Comparison of ENCODE assay signal across 1 cellular context in the genomic region with DNA sequence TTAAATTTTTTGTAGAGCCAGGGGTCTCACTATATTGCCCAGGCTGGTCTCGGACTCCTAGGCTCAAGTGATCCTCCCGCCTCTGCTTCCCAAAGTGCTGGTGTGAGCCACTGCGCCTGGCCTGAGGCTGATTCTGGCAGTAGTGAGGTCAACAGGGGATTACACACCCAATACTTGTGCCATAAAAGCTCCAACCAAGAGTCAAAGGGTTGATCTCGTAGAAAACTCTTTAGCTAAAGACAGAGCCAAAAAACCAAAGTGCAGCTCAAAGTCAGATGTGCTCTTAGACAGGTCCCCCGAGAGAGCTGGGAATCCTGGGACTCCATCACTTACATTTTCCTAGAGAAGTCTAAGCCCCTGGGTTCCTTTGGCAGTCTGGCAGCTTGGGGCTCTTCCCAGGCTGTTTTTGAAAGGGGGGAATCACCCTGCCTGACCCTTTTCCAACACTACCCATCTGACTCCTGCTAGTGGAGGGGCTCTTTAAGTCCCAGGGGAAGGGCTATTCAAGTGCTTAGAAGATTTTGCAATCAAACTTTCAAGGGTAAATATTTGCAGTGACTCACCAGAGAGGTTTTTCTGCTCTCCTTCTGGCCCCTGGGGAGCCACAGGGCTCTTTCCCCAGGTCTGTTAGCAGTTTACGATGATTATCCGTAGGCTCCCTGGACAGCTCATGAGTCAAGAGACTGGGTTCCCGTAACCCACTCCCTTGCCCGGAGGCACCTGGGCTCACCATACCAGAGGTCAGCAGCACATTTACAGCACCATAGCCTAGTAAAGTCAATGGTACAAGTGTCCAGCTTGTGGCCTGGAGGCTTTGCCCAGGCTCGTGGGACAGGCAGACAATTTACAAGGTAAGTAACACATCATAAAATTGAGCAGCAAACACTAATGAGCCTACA.
TF ChIP-seq lines count a peak whose summit lies in the region.

No MANE protein-coding gene starts in this region.

TF ChIP-seq in HepG2, 621 proteins besides CTCF, POLR2A, EP300 and RAD21 (continued from another document and continues in another):
- TF ChIP-seq, protein P1, sequence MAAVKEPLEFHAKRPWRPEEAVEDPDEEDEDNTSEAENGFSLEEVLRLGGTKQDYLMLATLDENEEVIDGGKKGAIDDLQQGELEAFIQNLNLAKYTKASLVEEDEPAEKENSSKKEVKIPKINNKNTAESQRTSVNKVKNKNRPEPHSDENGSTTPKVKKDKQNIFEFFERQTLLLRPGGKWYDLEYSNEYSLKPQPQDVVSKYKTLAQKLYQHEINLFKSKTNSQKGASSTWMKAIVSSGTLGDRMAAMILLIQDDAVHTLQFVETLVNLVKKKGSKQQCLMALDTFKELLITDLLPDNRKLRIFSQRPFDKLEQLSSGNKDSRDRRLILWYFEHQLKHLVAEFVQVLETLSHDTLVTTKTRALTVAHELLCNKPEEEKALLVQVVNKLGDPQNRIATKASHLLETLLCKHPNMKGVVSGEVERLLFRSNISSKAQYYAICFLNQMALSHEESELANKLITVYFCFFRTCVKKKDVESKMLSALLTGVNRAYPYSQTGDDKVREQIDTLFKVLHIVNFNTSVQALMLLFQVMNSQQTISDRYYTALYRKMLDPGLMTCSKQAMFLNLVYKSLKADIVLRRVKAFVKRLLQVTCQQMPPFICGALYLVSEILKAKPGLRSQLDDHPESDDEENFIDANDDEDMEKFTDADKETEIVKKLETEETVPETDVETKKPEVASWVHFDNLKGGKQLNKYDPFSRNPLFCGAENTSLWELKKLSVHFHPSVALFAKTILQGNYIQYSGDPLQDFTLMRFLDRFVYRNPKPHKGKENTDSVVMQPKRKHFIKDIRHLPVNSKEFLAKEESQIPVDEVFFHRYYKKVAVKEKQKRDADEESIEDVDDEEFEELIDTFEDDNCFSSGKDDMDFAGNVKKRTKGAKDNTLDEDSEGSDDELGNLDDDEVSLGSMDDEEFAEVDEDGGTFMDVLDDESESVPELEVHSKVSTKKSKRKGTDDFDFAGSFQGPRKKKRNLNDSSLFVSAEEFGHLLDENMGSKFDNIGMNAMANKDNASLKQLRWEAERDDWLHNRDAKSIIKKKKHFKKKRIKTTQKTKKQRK (IDR thresholded peaks at IDR 0.05; ENCODE audit: low read length), result no peak
- no peak; the same call in 2 of the 3 replicates for TF ChIP-seq MXI1 (IDR thresholded peaks at IDR 0.05; ENCODE audit: borderline replicate concordance, low read depth, low read length)
- no peak for TF ChIP-seq ZNF562 (CRISPR knock-in tag; IDR thresholded peaks at IDR 0.05; ENCODE audit: borderline replicate concordance)
- TF ChIP-seq, protein P2, sequence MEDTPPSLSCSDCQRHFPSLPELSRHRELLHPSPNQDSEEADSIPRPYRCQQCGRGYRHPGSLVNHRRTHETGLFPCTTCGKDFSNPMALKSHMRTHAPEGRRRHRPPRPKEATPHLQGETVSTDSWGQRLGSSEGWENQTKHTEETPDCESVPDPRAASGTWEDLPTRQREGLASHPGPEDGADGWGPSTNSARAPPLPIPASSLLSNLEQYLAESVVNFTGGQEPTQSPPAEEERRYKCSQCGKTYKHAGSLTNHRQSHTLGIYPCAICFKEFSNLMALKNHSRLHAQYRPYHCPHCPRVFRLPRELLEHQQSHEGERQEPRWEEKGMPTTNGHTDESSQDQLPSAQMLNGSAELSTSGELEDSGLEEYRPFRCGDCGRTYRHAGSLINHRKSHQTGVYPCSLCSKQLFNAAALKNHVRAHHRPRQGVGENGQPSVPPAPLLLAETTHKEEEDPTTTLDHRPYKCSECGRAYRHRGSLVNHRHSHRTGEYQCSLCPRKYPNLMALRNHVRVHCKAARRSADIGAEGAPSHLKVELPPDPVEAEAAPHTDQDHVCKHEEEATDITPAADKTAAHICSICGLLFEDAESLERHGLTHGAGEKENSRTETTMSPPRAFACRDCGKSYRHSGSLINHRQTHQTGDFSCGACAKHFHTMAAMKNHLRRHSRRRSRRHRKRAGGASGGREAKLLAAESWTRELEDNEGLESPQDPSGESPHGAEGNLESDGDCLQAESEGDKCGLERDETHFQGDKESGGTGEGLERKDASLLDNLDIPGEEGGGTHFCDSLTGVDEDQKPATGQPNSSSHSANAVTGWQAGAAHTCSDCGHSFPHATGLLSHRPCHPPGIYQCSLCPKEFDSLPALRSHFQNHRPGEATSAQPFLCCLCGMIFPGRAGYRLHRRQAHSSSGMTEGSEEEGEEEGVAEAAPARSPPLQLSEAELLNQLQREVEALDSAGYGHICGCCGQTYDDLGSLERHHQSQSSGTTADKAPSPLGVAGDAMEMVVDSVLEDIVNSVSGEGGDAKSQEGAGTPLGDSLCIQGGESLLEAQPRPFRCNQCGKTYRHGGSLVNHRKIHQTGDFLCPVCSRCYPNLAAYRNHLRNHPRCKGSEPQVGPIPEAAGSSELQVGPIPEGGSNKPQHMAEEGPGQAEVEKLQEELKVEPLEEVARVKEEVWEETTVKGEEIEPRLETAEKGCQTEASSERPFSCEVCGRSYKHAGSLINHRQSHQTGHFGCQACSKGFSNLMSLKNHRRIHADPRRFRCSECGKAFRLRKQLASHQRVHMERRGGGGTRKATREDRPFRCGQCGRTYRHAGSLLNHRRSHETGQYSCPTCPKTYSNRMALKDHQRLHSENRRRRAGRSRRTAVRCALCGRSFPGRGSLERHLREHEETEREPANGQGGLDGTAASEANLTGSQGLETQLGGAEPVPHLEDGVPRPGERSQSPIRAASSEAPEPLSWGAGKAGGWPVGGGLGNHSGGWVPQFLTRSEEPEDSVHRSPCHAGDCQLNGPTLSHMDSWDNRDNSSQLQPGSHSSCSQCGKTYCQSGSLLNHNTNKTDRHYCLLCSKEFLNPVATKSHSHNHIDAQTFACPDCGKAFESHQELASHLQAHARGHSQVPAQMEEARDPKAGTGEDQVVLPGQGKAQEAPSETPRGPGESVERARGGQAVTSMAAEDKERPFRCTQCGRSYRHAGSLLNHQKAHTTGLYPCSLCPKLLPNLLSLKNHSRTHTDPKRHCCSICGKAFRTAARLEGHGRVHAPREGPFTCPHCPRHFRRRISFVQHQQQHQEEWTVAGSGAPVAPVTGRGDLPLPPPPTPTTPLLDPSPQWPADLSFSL (CRISPR knock-in tag; IDR thresholded peaks at IDR 0.05), result no peak
- no peak for TF ChIP-seq MTF1 (CRISPR knock-in tag; IDR thresholded peaks at IDR 0.05)
- TF ChIP-seq, protein P3, sequence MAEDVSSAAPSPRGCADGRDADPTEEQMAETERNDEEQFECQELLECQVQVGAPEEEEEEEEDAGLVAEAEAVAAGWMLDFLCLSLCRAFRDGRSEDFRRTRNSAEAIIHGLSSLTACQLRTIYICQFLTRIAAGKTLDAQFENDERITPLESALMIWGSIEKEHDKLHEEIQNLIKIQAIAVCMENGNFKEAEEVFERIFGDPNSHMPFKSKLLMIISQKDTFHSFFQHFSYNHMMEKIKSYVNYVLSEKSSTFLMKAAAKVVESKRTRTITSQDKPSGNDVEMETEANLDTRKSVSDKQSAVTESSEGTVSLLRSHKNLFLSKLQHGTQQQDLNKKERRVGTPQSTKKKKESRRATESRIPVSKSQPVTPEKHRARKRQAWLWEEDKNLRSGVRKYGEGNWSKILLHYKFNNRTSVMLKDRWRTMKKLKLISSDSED (CRISPR knock-in tag; IDR thresholded peaks at IDR 0.05), result no peak
- no peak for TF ChIP-seq SRSF1 (optimal IDR thresholded peaks at IDR 0.05; ENCODE audit: low read depth, low read length)
- TF ChIP-seq BCL6 (CRISPR knock-in tag; IDR thresholded peaks at IDR 0.05), result peak; percentile 77
- TF ChIP-seq ATF4 (CRISPR knock-in tag; IDR thresholded peaks at IDR 0.05), result peak in 1 of 2 experiments; percentile 64; a peak in 1 of 4 replicates
- TF ChIP-seq MZF1 (CRISPR knock-in tag; IDR thresholded peaks at IDR 0.05; ENCODE audit: borderline replicate concordance), result no peak
- TF ChIP-seq ZBTB40 (IDR thresholded peaks at IDR 0.05), result no peak
- TF ChIP-seq ZBTB40 (CRISPR knock-in tag; IDR thresholded peaks at IDR 0.05), result peak; percentile 15; the same call in 1 of the 2 replicates
- TF ChIP-seq NR1H2 (CRISPR knock-in tag; IDR thresholded peaks at IDR 0.05; ENCODE audit: borderline replicate concordance, low read depth), result no peak
- no peak for TF ChIP-seq MXD1 (CRISPR knock-in tag; IDR thresholded peaks at IDR 0.05)
- TF ChIP-seq ZNF761 (CRISPR knock-in tag; conservative IDR thresholded peaks at IDR 0.05), result peak; percentile 66; the same call in 1 of the 2 replicates
- TF ChIP-seq GPN1 (CRISPR knock-in tag; IDR thresholded peaks at IDR 0.05; ENCODE audit: borderline replicate concordance), result no peak
- TF ChIP-seq ZNF788 (CRISPR knock-in tag; IDR thresholded peaks at IDR 0.05; ENCODE audit: borderline replicate concordance), result peak; percentile 65; the same call in 1 of the 2 replicates
- TF ChIP-seq THAP11 (CRISPR knock-in tag; IDR thresholded peaks at IDR 0.05), result peak; percentile 68
- no peak for TF ChIP-seq ZNF839 (CRISPR knock-in tag; IDR thresholded peaks at IDR 0.05; ENCODE audit: borderline replicate concordance)
- no peak for TF ChIP-seq NR3C1 (CRISPR knock-in tag; IDR thresholded peaks at IDR 0.05)
- no peak for TF ChIP-seq PTBP1 (IDR thresholded peaks at IDR 0.05; ENCODE audit: low read depth, low read length, poor library complexity, severe bottlenecking)
- TF ChIP-seq ZBTB49 (CRISPR knock-in tag; IDR thresholded peaks at IDR 0.05; ENCODE audit: borderline replicate concordance), result no peak
- no peak for TF ChIP-seq KLF12 (CRISPR knock-in tag; IDR thresholded peaks at IDR 0.05; ENCODE audit: borderline replicate concordance)
